ENCODE assay signal across 8 cellular contexts in genomic region chr19:10390652-10391286, GRCh38. TPM values are rescaled to one million over a fixed set of nuclear protein-coding genes. Genes with fewer than 3 reads are reported as not detected.
DNase-seq lines count a peak whose midpoint lies in the region; ATAC-seq and TF ChIP-seq lines count a peak whose summit lies in the region.

No MANE protein-coding gene starts in this region.

- POLR2A ChIA-PET in BJ (lab: Charles Lee), result no interaction called here
- POLR2A ChIA-PET in naive thymus-derived CD8-positive, alpha-beta T cell (lab: Charles Lee), result interaction anchor here (0.9 to 1.2 kb wide), 4 partner anchors 10 to 121 kb away, joined by 4 to 6 read pairs (median 5); partner anchors contain the start of genes ICAM1 and TYK2

- H3K27ac ChIP-seq in thoracic aorta, result no peak overlapping the region

- no peak overlapping the region for H3K4me3 Mint-ChIP-seq in activated CD8-positive, alpha-beta memory T cell treated with anti-CD3 and anti-CD28 coated beads, Interleukin-2, amount 10 ng/mL, durations not matched to agents 7 days and 5 days
- H3K4me3 Mint-ChIP-seq in naive thymus-derived CD8-positive, alpha-beta T cell, result no peak overlapping the region

- H3K9me3 Mint-ChIP-seq in activated CD8-positive, alpha-beta memory T cell treated with anti-CD3 and anti-CD28 coated beads, Interleukin-2, amount 10 ng/mL, durations not matched to agents 7 days and 5 days (ENCODE audit: low read depth), result no peaks in the 10 kb centered on the region
- no peaks in the 10 kb centered on the region for H3K9me3 Mint-ChIP-seq in naive thymus-derived CD8-positive, alpha-beta T cell

- no peak overlapping the region for H3K27ac Mint-ChIP-seq in activated CD8-positive, alpha-beta memory T cell treated with anti-CD3 and anti-CD28 coated beads, Interleukin-2, amount 10 ng/mL, durations not matched to agents 7 days and 5 days
- peak overlapping the region in 7 of 10 donors; percentile 23 to 88 (median 71) for H3K27ac Mint-ChIP-seq in naive thymus-derived CD8-positive, alpha-beta T cell

- in situ Hi-C loops in HAP-1 (cut with MboI; ENCODE audit: low sequenced_read_pairs), result no loop called here

- CTCF ChIA-PET in BJ (lab: Yijun Ruan, JAX), result interaction anchor here (0.5 to 5.2 kb wide), 19 partner anchors 7 to 479 kb away, joined by 3 to 93 read pairs (median 4); partner anchors contain the start of genes CDC37, ICAM1 and PPAN
- CTCF ChIA-PET in activated CD8-positive, alpha-beta memory T cell treated with anti-CD3 and anti-CD28 coated beads, Interleukin-2, amount 10 ng/mL, durations not matched to agents 7 days and 5 days (lab: Charles Lee), result interaction anchor here (0.6 to 12.5 kb wide), 22 partner anchors 11 to 150 kb away, joined by 3 to 339 read pairs (median 4); partner anchors contain the start of genes CDC37, ICAM1, MRPL4 and TYK2

- H3K4me1 ChIP-seq in HAP-1 (no peaks in the 10 kb centered on the region), thoracic aorta (ENCODE audit: control insufficient read depth in 1 of 2, low read depth in 2 of 2) (no peaks in the 10 kb centered on the region)

- H3K36me3 ChIP-seq in BJ (ENCODE audit: control insufficient read depth, insufficient read depth, low read length) (peaks cover 21% of the 10 kb centered on the region), HAP-1 (replicated peaks) (peaks cover 54% of the 10 kb centered on the region), thoracic aorta (peaks cover 37% of the 10 kb centered on the region)

- H3K9me3 ChIP-seq in HAP-1 (no peaks in the 10 kb centered on the region), thoracic aorta (no peaks in the 10 kb centered on the region)

- DNase-seq in BJ (ENCODE audit: low read depth) (no peak), HAP-1 (ENCODE audit: low spot score in 2 of 2) (peak; percentile 46 to 85), NCI-H82 treated with DMSO at 0.1 percent for 48 hours (lab: John Stamatoyannopoulos, UW; ENCODE audit: unreplicated experiment) (peak; percentile 18), epidermal melanocyte (ENCODE audit: insufficient read length, low spot score) (peak; percentile 87), thoracic aorta (ENCODE audit: low spot score) (no peak), kidney glomerular epithelial cell (lab: John Stamatoyannopoulos, UW) (no peak)
- DNase-seq in activated CD8-positive, alpha-beta memory T cell treated with anti-CD3 and anti-CD28 coated beads, Interleukin-2, amount 10 ng/mL, durations not matched to agents 7 days and 5 days, result peak; percentile 81
- peak; percentile 44 to 83 (median 59) for DNase-seq in naive thymus-derived CD8-positive, alpha-beta T cell

- peak; percentile 91 for TF ChIP-seq CTCF in BJ (IDR thresholded peaks at IDR 0.05; ENCODE audit: insufficient read depth, low read depth, low read length)
- peak; percentile 83 for TF ChIP-seq CTCF in thoracic aorta (IDR thresholded peaks at IDR 0.05)

- no peak overlapping the region for H3K4me3 ChIP-seq in BJ (ENCODE audit: low read depth, low read length)
- H3K4me3 ChIP-seq in HAP-1, result no peak overlapping the region
- H3K4me3 ChIP-seq in thoracic aorta, result no peak overlapping the region

- H3K4me1 Mint-ChIP-seq in activated CD8-positive, alpha-beta memory T cell treated with anti-CD3 and anti-CD28 coated beads, Interleukin-2, amount 10 ng/mL, durations not matched to agents 7 days and 5 days, result peaks cover 6% of the 10 kb centered on the region
- peaks cover 0 to 7% (median 2%) of the 10 kb centered on the region in 4 donors for H3K4me1 Mint-ChIP-seq in naive thymus-derived CD8-positive, alpha-beta T cell

- H3K27me3 ChIP-seq in BJ (ENCODE audit: control insufficient read depth, insufficient read depth, low read length) (no peaks in the 10 kb centered on the region), HAP-1 (ENCODE audit: low read depth) (no peaks in the 10 kb centered on the region), thoracic aorta (replicated peaks; ENCODE audit: insufficient read depth) (no peaks in the 10 kb centered on the region)

- H3K36me3 Mint-ChIP-seq in activated CD8-positive, alpha-beta memory T cell treated with anti-CD3 and anti-CD28 coated beads, Interleukin-2, amount 10 ng/mL, durations not matched to agents 7 days and 5 days, result peaks cover 24% of the 10 kb centered on the region
- H3K36me3 Mint-ChIP-seq in naive thymus-derived CD8-positive, alpha-beta T cell, result peaks cover 0 to 39% (median 8%) of the 10 kb centered on the region in 3 donors

- H3K27me3 Mint-ChIP-seq in activated CD8-positive, alpha-beta memory T cell treated with anti-CD3 and anti-CD28 coated beads, Interleukin-2, amount 10 ng/mL, durations not matched to agents 7 days and 5 days, result no peaks in the 10 kb centered on the region
- no peaks in the 10 kb centered on the region for H3K27me3 Mint-ChIP-seq in naive thymus-derived CD8-positive, alpha-beta T cell

- ATAC-seq in activated CD8-positive, alpha-beta memory T cell treated with anti-CD3 and anti-CD28 coated beads, Interleukin-2, amount 10 ng/mL, durations not matched to agents 7 days and 5 days, result peak; percentile 62
- peak; percentile 57 to 62 for ATAC-seq in naive thymus-derived CD8-positive, alpha-beta T cell
- ATAC-seq in thoracic aorta (ENCODE audit: insufficient number of reproducible peaks, low FRiP score, low read depth), result no peak

RNA-seq across cellular contexts. Expression of gene TYK2, which starts 10.4 kb away (rescaled TPM):
- polyA plus RNA-seq in BJ (2011; rRNA removed), result 31.7 and 40.9 TPM in 2 replicates
- polyA minus RNA-seq in BJ (2011; rRNA and poly(A)+ RNA removed), result 30.4 and 33.3 TPM in 2 replicates
- 100 to 1,000 TPM; 277 to 296 TPM for total RNA-seq in activated CD8-positive, alpha-beta memory T cell treated with anti-CD3 and anti-CD28 coated beads, Interleukin-2, amount 10 ng/mL, durations not matched to agents 7 days and 5 days
- total RNA-seq in naive thymus-derived CD8-positive, alpha-beta T cell, result 100 to 1,000 TPM; 313 to 319 TPM
- polyA plus RNA-seq in naive thymus-derived CD8-positive, alpha-beta T cell, result 10 to 100 TPM; 33.4 to 50.3 (median 43.9) TPM
- total RNA-seq in thoracic aorta, result 10 to 100 TPM; 79.3 to 96.7 TPM

RNA-seq across cellular contexts. Expression of gene CDC37, which starts 12.6 kb away (rescaled TPM):
- 361 and 429 TPM in 2 replicates for polyA plus RNA-seq in BJ (2011; rRNA removed)
- 100 and 134 TPM in 2 replicates for polyA minus RNA-seq in BJ (2011; rRNA and poly(A)+ RNA removed)
- 100 to 1,000 TPM; 283 to 309 TPM for total RNA-seq in activated CD8-positive, alpha-beta memory T cell treated with anti-CD3 and anti-CD28 coated beads, Interleukin-2, amount 10 ng/mL, durations not matched to agents 7 days and 5 days
- 100 to 1,000 TPM; 155 to 158 TPM for total RNA-seq in naive thymus-derived CD8-positive, alpha-beta T cell
- polyA plus RNA-seq in naive thymus-derived CD8-positive, alpha-beta T cell, result 10 to 100 TPM; 63.2 to 81.1 (median 65.6) TPM
- 100 to 1,000 TPM; 133 to 166 TPM for total RNA-seq in thoracic aorta

RNA-seq across cellular contexts. Expression of gene PDE4A, which starts 29.6 kb away (rescaled TPM):
- 3.4 and 4.2 TPM in 2 replicates for polyA plus RNA-seq in BJ (2011; rRNA removed)
- 11.1 and 15.9 TPM in 2 replicates for polyA minus RNA-seq in BJ (2011; rRNA and poly(A)+ RNA removed)
- 100 to 1,000 TPM in 1 of 2 experiments, 10 to 100 TPM in 1; 74.9 to 103 TPM for total RNA-seq in activated CD8-positive, alpha-beta memory T cell treated with anti-CD3 and anti-CD28 coated beads, Interleukin-2, amount 10 ng/mL, durations not matched to agents 7 days and 5 days
- total RNA-seq in naive thymus-derived CD8-positive, alpha-beta T cell, result under 1 TPM; 0.88 to 0.99 TPM
- polyA plus RNA-seq in naive thymus-derived CD8-positive, alpha-beta T cell, result 1 to 10 TPM in 2 of 3 donors, under 1 TPM in 1; 0.33 to 2.5 (median 1.9) TPM
- total RNA-seq in thoracic aorta, result 10 to 100 TPM; 24.9 to 25.5 TPM

RNA-seq across cellular contexts. Expression of gene ICAM3, which starts 51.3 kb away (rescaled TPM):
- 11.7 and 17.3 TPM in 2 replicates for polyA plus RNA-seq in BJ (2011; rRNA removed)
- polyA minus RNA-seq in BJ (2011; rRNA and poly(A)+ RNA removed), result 5.6 and 9.8 TPM in 2 replicates
- 100 to 1,000 TPM; 169 to 192 TPM for total RNA-seq in activated CD8-positive, alpha-beta memory T cell treated with anti-CD3 and anti-CD28 coated beads, Interleukin-2, amount 10 ng/mL, durations not matched to agents 7 days and 5 days
- total RNA-seq in naive thymus-derived CD8-positive, alpha-beta T cell, result 100 to 1,000 TPM; 122 to 127 TPM
- 100 to 1,000 TPM; 214 to 229 (median 221) TPM for polyA plus RNA-seq in naive thymus-derived CD8-positive, alpha-beta T cell
- total RNA-seq in thoracic aorta, result 1 to 10 TPM; 3.5 to 8.0 TPM

RNA-seq across cellular contexts. Expression of gene RAVER1, which starts 57.4 kb away (rescaled TPM):
- 2.5 and 5.1 TPM in 2 replicates for polyA plus RNA-seq in BJ (2011; rRNA removed)
- 2.5 and 4.9 TPM in 2 replicates for polyA minus RNA-seq in BJ (2011; rRNA and poly(A)+ RNA removed)
- total RNA-seq in activated CD8-positive, alpha-beta memory T cell treated with anti-CD3 and anti-CD28 coated beads, Interleukin-2, amount 10 ng/mL, durations not matched to agents 7 days and 5 days, result 10 to 100 TPM; 87.0 to 87.8 TPM
- 10 to 100 TPM; 52.1 to 55.8 TPM for total RNA-seq in naive thymus-derived CD8-positive, alpha-beta T cell
- 10 to 100 TPM; 11.2 to 23.6 (median 17.5) TPM for polyA plus RNA-seq in naive thymus-derived CD8-positive, alpha-beta T cell
- total RNA-seq in thoracic aorta, result 10 to 100 TPM; 31.8 to 33.4 TPM

Comparison
In these comparisons a context has a peak if more than half of its experiments do, and no peak if none do; other contexts are left out.
1. DNase-seq: peak in HAP-1 (2 of 2), NCI-H82 treated with DMSO at 0.1 percent for 48 hours (single experiment), activated CD8-positive, alpha-beta memory T cell treated with anti-CD3 and anti-CD28 coated beads, Interleukin-2, amount 10 ng/mL, durations not matched to agents 7 days and 5 days (single experiment), epidermal melanocyte (single experiment) and naive thymus-derived CD8-positive, alpha-beta T cell (10 of 10); none in BJ (single experiment), thoracic aorta (single experiment) and kidney glomerular epithelial cell (single experiment).
2. RNA of gene PDE4A, which starts 29.6 kb away (total RNA-seq): 74.9 to 103 TPM in activated CD8-positive, alpha-beta memory T cell treated with anti-CD3 and anti-CD28 coated beads, Interleukin-2, amount 10 ng/mL, durations not matched to agents 7 days and 5 days and 24.9 to 25.5 TPM in thoracic aorta; 0.88 to 0.99 TPM in naive thymus-derived CD8-positive, alpha-beta T cell; every median in the first group is over 10 times any median in the second.